In genomic region chr6:11731423-11731822, GRCh38 we compare ENCODE assay signal across 12 cellular contexts. TPM values are rescaled to one million over a fixed set of nuclear protein-coding genes. Genes with fewer than 3 reads are reported as not detected.
A peak's percentile ranks its signal among the peaks of the same experiment; 100 is the strongest.
DNase-seq lines count a peak whose midpoint lies in the region; ATAC-seq and TF ChIP-seq lines count a peak whose summit lies in the region.
"Had no signal": no experiment of that assay in that cellular context is flagged by ENCODE, and none has a peak within 500 bp of the region (broad histone marks: within the 10 kb centered on the region; RNA-seq: fewer than 3 reads in every experiment).

No MANE protein-coding gene starts in this region.

- H3K9ac ChIP-seq in OCI-LY3 (ENCODE audit: low read length) (peak overlapping the region; percentile 6; the same call in 1 of the 2 replicates), fibroblast of lung (ENCODE audit: insufficient read depth, low read length) (no peak overlapping the region)

- H3K9me3 ChIP-seq in OCI-LY3 (ENCODE audit: insufficient read depth, low read length) (no peaks in the 10 kb centered on the region), fibroblast of lung (ENCODE audit: control insufficient read depth, insufficient read depth, low read depth, low read length) (no peaks in the 10 kb centered on the region)

- peak; percentile 5 for TF ChIP-seq POLR2A in GM19193 (IDR thresholded peaks at IDR 0.05; ENCODE audit: extremely low read depth, insufficient read depth, insufficient read length)

- TF ChIP-seq CTCF in OCI-LY3 (IDR thresholded peaks at IDR 0.05; ENCODE audit: low read depth, low read length) (no peak), fibroblast of lung (conservative IDR thresholded peaks at IDR 0.05 in 1 of 2, IDR thresholded peaks at IDR 0.05 in 1 of 2; ENCODE audit: low read depth in 1 of 2, low read length in 2 of 2) (no peak)

- H3K36me3 ChIP-seq in OCI-LY3 (replicated peaks; ENCODE audit: low read depth, low read length) (no peaks in the 10 kb centered on the region), fibroblast of lung (ENCODE audit: control insufficient read depth, insufficient read depth, low read length) (no peaks in the 10 kb centered on the region)

- peak overlapping the region; percentile 74 for H3K27ac ChIP-seq in OCI-LY3 (ENCODE audit: low read length)
- H3K27ac ChIP-seq in fibroblast of lung (ENCODE audit: insufficient read depth, low read length), result peak overlapping the region; percentile 3
- peak overlapping the region in 16 of 21 experiments; percentile 17 to 82 (median 62) for H3K27ac ChIP-seq in skin epidermis

- ATAC-seq in GM19452 (IDR thresholded peaks at IDR 0.05; ENCODE audit: unreplicated experiment) (no peak), HG02973 (IDR thresholded peaks at IDR 0.05; ENCODE audit: unreplicated experiment) (no peak)

- H3K4me2 ChIP-seq in OCI-LY3 (ENCODE audit: low read length) (peak overlapping the region; percentile 52), fibroblast of lung (ENCODE audit: extremely low read depth, insufficient read depth, low read length) (no peak overlapping the region)

- H3K79me2 ChIP-seq in OCI-LY3 (ENCODE audit: low read length) (no peaks in the 10 kb centered on the region), fibroblast of lung (ENCODE audit: control insufficient read depth, insufficient read depth, low read length) (no peaks in the 10 kb centered on the region)

- H3K4me3 ChIP-seq in OCI-LY3 (ENCODE audit: low read length) (peak overlapping the region; percentile 52), fibroblast of lung (replicated peaks in 1 of 4; ENCODE audit: control extremely low read depth in 1 of 4, insufficient read depth in 1 of 4, low read depth in 3 of 4, low read length in 4 of 4) (no peak overlapping the region), skin epidermis (no peak overlapping the region)

- H3K4me1 ChIP-seq in OCI-LY3 (ENCODE audit: low read length) (peaks cover 67% of the 10 kb centered on the region), fibroblast of lung (ENCODE audit: control insufficient read depth, extremely low read depth, insufficient read depth, low read length) (no peaks in the 10 kb centered on the region)

- H4K20me1 ChIP-seq in OCI-LY3 (ENCODE audit: insufficient read depth, low read length) (no peaks in the 10 kb centered on the region), fibroblast of lung (ENCODE audit: control insufficient read depth, extremely low read depth, insufficient read depth, low read length) (no peaks in the 10 kb centered on the region)

- DNase-seq in fibroblast of lung (ENCODE audit: low read depth in 2 of 2), result no peak
- DNase-seq in anterior cingulate cortex (lab: John Stamatoyannopoulos, UW), result no peak
- DNase-seq in AML-193 (lab: John Stamatoyannopoulos, UW), result no peak
- DNase-seq: effector CD4-positive, alpha-beta T cell; NCI-H1092 treated with DMSO at 0.1 percent for 48 hours; NCI-H526 treated with DMSO at 0.1 percent for 48 hours; SHP77 had no signal

- H2AFZ ChIP-seq in OCI-LY3 (ENCODE audit: low read depth, low read length) (no peak overlapping the region), fibroblast of lung (ENCODE audit: low read length) (no peak overlapping the region)

- H3K27me3 ChIP-seq in OCI-LY3 (ENCODE audit: low read depth, low read length) (no peaks in the 10 kb centered on the region), fibroblast of lung (ENCODE audit: control insufficient read depth, insufficient read depth, low read length) (no peaks in the 10 kb centered on the region)

RNA-seq across cellular contexts. Expression of gene ADTRP, which starts 47.2 kb away (rescaled TPM):
- total RNA-seq in fibroblast of lung, result 1.3 and 1.7 TPM in 2 replicates
- 0.23 and 1.1 TPM in 2 replicates for polyA plus RNA-seq in fibroblast of lung
- polyA plus RNA-seq in fibroblast of lung (2012), result 0.47 and 0.76 TPM in 2 replicates
- polyA minus RNA-seq in fibroblast of lung (ENCODE audit: low replicate concordance), result not detected in 2 replicates

Comparison
In these comparisons a context has a peak if more than half of its experiments do, and no peak if none do; other contexts are left out.
1. H3K27ac ChIP-seq: peak in every context shown above with its lines; median percentile 74 in OCI-LY3; 62 in skin epidermis; 3 in fibroblast of lung.